Comparison of ENCODE assay signal across 2 cellular contexts in genomic region chr7:82506702-82507101, GRCh38.
TF ChIP-seq lines count a peak whose summit lies in the region.

No MANE protein-coding gene starts in this region.

TF ChIP-seq in IMR-90, 13 proteins besides CTCF, POLR2A, EP300 and RAD21:
- TF ChIP-seq BHLHE40 (IDR thresholded peaks at IDR 0.05; ENCODE audit: low read depth, low read length) = peak; percentile 34; the same call in 1 of the 2 replicates
- TF ChIP-seq USF2 (IDR thresholded peaks at IDR 0.05; ENCODE audit: low read depth, low read length) = no peak
- no peak for TF ChIP-seq MAFK (IDR thresholded peaks at IDR 0.05; ENCODE audit: low read depth, low read length)
- no peak for TF ChIP-seq MAZ (IDR thresholded peaks at IDR 0.05; ENCODE audit: borderline replicate concordance, low read depth, low read length)
- no peak for TF ChIP-seq CEBPB (IDR thresholded peaks at IDR 0.05; ENCODE audit: low read depth, low read length)
- no peak for TF ChIP-seq NFE2L2 (IDR thresholded peaks at IDR 0.05; ENCODE audit: low read depth, low read length)
- no peak for TF ChIP-seq SMC3 (IDR thresholded peaks at IDR 0.05; ENCODE audit: low read depth, low read length)
- TF ChIP-seq RFX5 (IDR thresholded peaks at IDR 0.05; ENCODE audit: low read depth, low read length) = no peak
- TF ChIP-seq RCOR1 (IDR thresholded peaks at IDR 0.05; ENCODE audit: insufficient replicate concordance, low read length) = no peak
- TF ChIP-seq FOS (IDR thresholded peaks at IDR 0.05; ENCODE audit: low read depth, low read length) = 0 out of 2 replicates have a peak, but pooled peaks have one; percentile 7
- TF ChIP-seq CHD1 (IDR thresholded peaks at IDR 0.05; ENCODE audit: low read depth, low read length) = no peak
- peak; percentile 56; the same call in 1 of the 2 replicates for TF ChIP-seq MXI1 (IDR thresholded peaks at IDR 0.05; ENCODE audit: borderline replicate concordance, low read depth, low read length)
- TF ChIP-seq ELK1 (IDR thresholded peaks at IDR 0.05; ENCODE audit: borderline replicate concordance, low read depth, low read length) = no peak

TF ChIP-seq in H1, 55 proteins besides CTCF, POLR2A, EP300 and RAD21:
- TF ChIP-seq BRCA1 (IDR thresholded peaks at IDR 0.05; ENCODE audit: low read depth, low read length) (no peak), TBP (IDR thresholded peaks at IDR 0.05; ENCODE audit: low read depth, low read length) (no peak), SIX5 (IDR thresholded peaks at IDR 0.05; ENCODE audit: low read depth, low read length) (no peak), BACH1 (IDR thresholded peaks at IDR 0.05; ENCODE audit: low read length) (no peak), JUN (IDR thresholded peaks at IDR 0.05; ENCODE audit: low read depth, low read length) (no peak), HDAC6 (IDR thresholded peaks at IDR 0.05; ENCODE audit: low read depth, low read length) (no peak), SP2 (IDR thresholded peaks at IDR 0.05; ENCODE audit: low read length) (no peak), TAF7 (optimal IDR thresholded peaks at IDR 0.05; ENCODE audit: borderline replicate concordance, low read depth, low read length) (no peak), POU5F1 (IDR thresholded peaks at IDR 0.05; ENCODE audit: low read depth, low read length) (no peak), TCF12 (IDR thresholded peaks at IDR 0.05; ENCODE audit: low read depth, low read length) (no peak), SP1 (IDR thresholded peaks at IDR 0.05; ENCODE audit: low read depth, low read length) (no peak)
